Comparison of ENCODE assay signal across 1 cellular context in genomic region chr6:43226192-43226851, GRCh38.
TF ChIP-seq lines count a peak whose summit lies in the region.

No MANE protein-coding gene starts in this region.

TF ChIP-seq in IMR-90, 13 proteins besides CTCF, POLR2A, EP300 and RAD21:
- TF ChIP-seq MXI1 (IDR thresholded peaks at IDR 0.05; ENCODE audit: borderline replicate concordance, low read depth, low read length) (no peak), RCOR1 (IDR thresholded peaks at IDR 0.05; ENCODE audit: insufficient replicate concordance, low read length) (no peak), RFX5 (IDR thresholded peaks at IDR 0.05; ENCODE audit: low read depth, low read length) (no peak), ELK1 (IDR thresholded peaks at IDR 0.05; ENCODE audit: borderline replicate concordance, low read depth, low read length) (no peak), CHD1 (IDR thresholded peaks at IDR 0.05; ENCODE audit: low read depth, low read length) (no peak), BHLHE40 (IDR thresholded peaks at IDR 0.05; ENCODE audit: low read depth, low read length) (no peak), MAZ (IDR thresholded peaks at IDR 0.05; ENCODE audit: borderline replicate concordance, low read depth, low read length) (no peak), FOS (IDR thresholded peaks at IDR 0.05; ENCODE audit: low read depth, low read length) (no peak), USF2 (IDR thresholded peaks at IDR 0.05; ENCODE audit: low read depth, low read length) (no peak), SMC3 (IDR thresholded peaks at IDR 0.05; ENCODE audit: low read depth, low read length) (no peak), CEBPB (IDR thresholded peaks at IDR 0.05; ENCODE audit: low read depth, low read length) (no peak), MAFK (IDR thresholded peaks at IDR 0.05; ENCODE audit: low read depth, low read length) (no peak), NFE2L2 (IDR thresholded peaks at IDR 0.05; ENCODE audit: low read depth, low read length) (no peak)
